ENCODE assay signal across 24 cellular contexts in the genomic region with DNA sequence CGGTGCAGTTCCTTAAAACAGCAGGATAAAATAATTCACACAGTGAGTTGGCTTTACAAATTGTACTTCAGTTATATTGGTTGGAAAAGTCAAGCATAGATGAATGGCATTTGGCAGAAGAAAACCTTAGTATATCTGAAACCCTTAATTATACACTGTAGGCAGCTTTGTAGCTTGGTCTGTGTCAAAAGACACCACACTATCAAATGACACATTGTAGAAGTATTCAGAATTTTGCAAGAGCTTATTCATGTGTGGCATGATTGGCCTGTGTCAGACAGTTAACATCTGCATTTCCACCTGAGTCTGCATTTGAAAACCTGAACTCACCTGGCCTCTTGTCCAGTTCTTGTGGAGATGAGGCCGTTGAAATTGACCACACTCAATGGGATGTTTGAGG. TPM values are rescaled to one million over a fixed set of nuclear protein-coding genes. Genes with fewer than 3 reads are reported as not detected.
DNase-seq lines count a peak whose midpoint lies in the region; ATAC-seq, FAIRE-seq and TF ChIP-seq lines count a peak whose summit lies in the region.
"Had no signal": no experiment of that assay in that cellular context is flagged by ENCODE, and none has a peak within 500 bp of the region (broad histone marks: within the 10 kb centered on the region; RNA-seq: fewer than 3 reads in every experiment).

No MANE protein-coding gene starts in this region.

- intact Hi-C loops in PC-3 (cut with micrococcal nuclease) = no loop called here

- peak; percentile 1 for DNase-seq in NCI-H748 (lab: John Stamatoyannopoulos, UW; ENCODE audit: unreplicated experiment)
- DNase-seq in NCI-H748 treated with DMSO at 0.1 percent for 48 hours (lab: John Stamatoyannopoulos, UW) = no peak
- DNase-seq in PC-3 = peak; percentile 81
- DNase-seq in urothelium cell line (ENCODE audit: low spot score) = peak; percentile 14
- no peak for DNase-seq in C1 segment of cervical spinal cord (lab: John Stamatoyannopoulos, UW)
- no peak for DNase-seq in activated CD4-positive, alpha-beta T cell treated with anti-CD3 and anti-CD28 coated beads, Interleukin-2, amount 50 U/mL, for 48 hours
- DNase-seq in HUDEP-2 (lab: John Stamatoyannopoulos, UW; ENCODE audit: unreplicated experiment in 76 of 76) = no peak
- DNase-seq: activated CD4-positive, alpha-beta T cell treated with anti-CD3 and anti-CD28 coated beads, Interleukin-2, amount 50 U/mL, for 4 hours; activated naive CD4-positive, alpha-beta T cell treated with anti-CD3 and anti-CD28 coated beads, Interleukin-2, amount 10 ng/mL, durations not matched to agents 7 days and 5 days; DMS153; foreskin melanocyte; GOT3; NCI-H1048; SHP77; T-helper 1 cell; thyroid gland had no signal

- H3K79me2 ChIP-seq in PC-3 (ENCODE audit: low read length) = no peaks in the 10 kb centered on the region

- H2AFZ ChIP-seq in PC-3 (ENCODE audit: low read length) = no peak overlapping the region

- H4K20me1 ChIP-seq in PC-3 (ENCODE audit: low read length) = no peaks in the 10 kb centered on the region
- H4K20me1 ChIP-seq: BLaER1 treated with 17β-estradiol and CSF1 and Interleukin-3, amounts not matched to agents 10 nM and 100 nM had no signal

- no peak overlapping the region for H3K4me2 ChIP-seq in PC-3 (ENCODE audit: low read length)
- H3K4me2 ChIP-seq: BLaER1 treated with 17β-estradiol and CSF1 and Interleukin-3, amounts not matched to agents 10 nM and 100 nM had no signal

- no peaks in the 10 kb centered on the region for H3K36me3 ChIP-seq in PC-3 (ENCODE audit: low read depth, low read length)
- H3K36me3 ChIP-seq: BLaER1 treated with 17β-estradiol and CSF1 and Interleukin-3, amounts not matched to agents 10 nM and 100 nM; neutrophil; right atrium auricular region; thyroid gland had no signal

- CTCF ChIA-PET in PC-3 (lab: Charles Lee) = no interaction called here

- H3K27ac ChIP-seq in PC-3 (ENCODE audit: low read length) = no peak overlapping the region
- H3K27ac ChIP-seq: BLaER1 treated with 17β-estradiol and CSF1 and Interleukin-3, amounts not matched to agents 10 nM and 100 nM; neutrophil; right atrium auricular region; thyroid gland; VCaP had no signal

- peaks cover 3% of the 10 kb centered on the region; the same call in 1 of the 2 replicates for H3K4me1 ChIP-seq in PC-3 (ENCODE audit: insufficient read depth, low read length)
- H3K4me1 ChIP-seq: right atrium auricular region, thyroid gland had no signal

- H3K9ac ChIP-seq in PC-3 (ENCODE audit: low read length) = no peak overlapping the region
- H3K9ac ChIP-seq: BLaER1 treated with 17β-estradiol and CSF1 and Interleukin-3, amounts not matched to agents 10 nM and 100 nM had no signal

- no peaks in the 10 kb centered on the region for H3K9me2 ChIP-seq in PC-3 (replicated peaks; ENCODE audit: low read length)

- FAIRE-seq in urothelium cell line (lab: Jason Lieb, UNC) = no peak
- FAIRE-seq: colon, endometrium had no signal

- no peak for TF ChIP-seq CTCF in PC-3 (conservative IDR thresholded peaks at IDR 0.05; ENCODE audit: low read depth, low read length)

- H3F3A ChIP-seq in PC-3 (ENCODE audit: low read length, unreplicated experiment) = no peaks in the 10 kb centered on the region

- POLR2A ChIA-PET in PC-3 (lab: Charles Lee; ENCODE audit: unreplicated experiment) = no interaction called here

- no peaks in the 10 kb centered on the region for H3K9me3 ChIP-seq in PC-3 (ENCODE audit: low read length)
- H3K9me3 ChIP-seq: BLaER1 treated with 17β-estradiol and CSF1 and Interleukin-3, amounts not matched to agents 10 nM and 100 nM; neutrophil; right atrium auricular region; thyroid gland had no signal

- H3K27me3 ChIP-seq in PC-3 (ENCODE audit: low read length) = peaks cover 14% of the 10 kb centered on the region
- H3K27me3 ChIP-seq: BLaER1 treated with 17β-estradiol and CSF1 and Interleukin-3, amounts not matched to agents 10 nM and 100 nM; neutrophil; right atrium auricular region; thyroid gland had no signal

- ATAC-seq in PC-3 (no peak), esophagus mucosa (peak; percentile 29)
- ATAC-seq: stimulated activated memory B cell treated with anti-CD40 and anti-IgM and Interleukin-4, amounts not matched to agents 10 μg/mL and 1 μg/mL and 100 μg/mL, for 72 hours had no signal

- no peak overlapping the region for H3K4me3 ChIP-seq in PC-3 (ENCODE audit: low read length)
- H3K4me3 ChIP-seq: BLaER1 treated with 17β-estradiol and CSF1 and Interleukin-3, amounts not matched to agents 10 nM and 100 nM; right atrium auricular region; thyroid gland had no signal

- BruUV-seq in PC-3 (replicated peaks; lab: Mats Ljungman, UMichigan) = no TSS peak

RNA-seq across cellular contexts. Expression of gene TMEM266, which starts 13.8 kb away (rescaled TPM):
- total RNA-seq in PC-3 (2014; rRNA removed) = not detected in 2 replicates
- 0.08 TPM for total RNA-seq in esophagus mucosa
- total RNA-seq: thyroid gland had no signal

Comparison
In these comparisons a context has a peak if more than half of its experiments do, and no peak if none do; other contexts are left out.
1. DNase-seq: peak in NCI-H748 (single experiment), PC-3 (single experiment) and urothelium cell line (single experiment); none in NCI-H748 treated with DMSO at 0.1 percent for 48 hours (single experiment), C1 segment of cervical spinal cord (0 of 14), activated CD4-positive, alpha-beta T cell treated with anti-CD3 and anti-CD28 coated beads, Interleukin-2, amount 50 U/mL, for 48 hours (0 of 2) and HUDEP-2 (0 of 76).